Comparison of ENCODE assay signal across 14 cellular contexts in the genomic region with DNA sequence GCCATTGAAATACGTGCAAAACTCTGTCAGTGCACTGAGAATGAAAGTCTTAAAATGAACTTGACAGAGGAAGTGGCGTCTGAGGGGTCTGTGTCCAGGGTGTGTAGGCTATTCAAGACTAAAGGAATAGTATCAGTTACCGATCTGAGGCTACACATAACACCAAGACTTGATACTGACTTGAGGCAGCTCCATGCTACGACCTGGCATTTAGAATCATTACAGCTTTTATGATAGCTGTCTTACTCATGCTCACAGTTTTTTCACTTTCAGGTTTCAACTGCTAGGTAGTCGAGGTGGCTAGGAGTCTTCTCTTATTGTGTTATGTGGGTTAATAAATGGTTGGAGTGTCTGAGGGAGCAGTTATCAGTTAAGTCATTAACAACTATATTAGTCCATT.
DNase-seq lines count a peak whose midpoint lies in the region; ATAC-seq and TF ChIP-seq lines count a peak whose summit lies in the region.
"Had no signal": no experiment of that assay in that cellular context is flagged by ENCODE, and none has a peak within 500 bp of the region (broad histone marks: within the 10 kb centered on the region; RNA-seq: fewer than 3 reads in every experiment).

No MANE protein-coding gene starts in this region.

- H3K4me1 Mint-ChIP-seq in immature natural killer cell (peaks cover 0 to 12% of the 10 kb centered on the region in 2 donors), mesothelial cell of epicardium (no peaks in the 10 kb centered on the region)

- ATAC-seq in GM18861 (IDR thresholded peaks at IDR 0.05; ENCODE audit: unreplicated experiment) (peak; percentile 83), GM19463 (IDR thresholded peaks at IDR 0.05; ENCODE audit: unreplicated experiment) (peak; percentile 74), HG02884 (IDR thresholded peaks at IDR 0.05; ENCODE audit: unreplicated experiment) (peak; percentile 43), HG03521 (IDR thresholded peaks at IDR 0.05; ENCODE audit: unreplicated experiment) (peak; percentile 74)

- no peak for DNase-seq in immature natural killer cell
- DNase-seq in stimulated activated CD8-positive, alpha-beta memory T cell treated with anti-CD3 and anti-CD28 coated beads, Interleukin-4, amount 100 ng/mL, for 48 hours: no peak
- no peak for DNase-seq in NCI-H69 (lab: John Stamatoyannopoulos, UW)
- DNase-seq in mesothelial cell of epicardium (ENCODE audit: low spot score in 2 of 2, unreplicated experiment in 2 of 2): no peak
- DNase-seq: activated CD8-positive, alpha-beta memory T cell treated with anti-CD3 and anti-CD28 coated beads, Interleukin-2, amount 50 U/mL, for 48 hours; COR-L47; hypothalamus; NCI-H1694 treated with DMSO at 0.1 percent for 48 hours; trophoblast cell had no signal

- H3K27me3 Mint-ChIP-seq in immature natural killer cell (ENCODE audit: low read depth in 3 of 3): peaks cover 0 to 8% (median 1%) of the 10 kb centered on the region in 3 donors
- no peaks in the 10 kb centered on the region for H3K27me3 Mint-ChIP-seq in mesothelial cell of epicardium (ENCODE audit: low read depth)

- TF ChIP-seq CTCF in mesothelial cell of epicardium (IDR thresholded peaks at IDR 0.05; ENCODE audit: unreplicated experiment): no peak

- H3K4me3 Mint-ChIP-seq in immature natural killer cell (no peak overlapping the region), mesothelial cell of epicardium (no peak overlapping the region)
- H3K4me3 Mint-ChIP-seq: T-helper 1 cell treated with Interleukin-12 subunit alpha and Interleukin-12 subunit beta and Interleukin-4 antibody, amounts not matched to agents 30 μg/mL and 1 μg/mL, for 36 hours had no signal

- no peak overlapping the region for H3K27ac Mint-ChIP-seq in immature natural killer cell
- no peak overlapping the region for H3K27ac Mint-ChIP-seq in mesothelial cell of epicardium
- H3K27ac Mint-ChIP-seq: T-helper 1 cell treated with Interleukin-12 subunit alpha and Interleukin-12 subunit beta and Interleukin-4 antibody, amounts not matched to agents 30 μg/mL and 1 μg/mL, for 36 hours had no signal

- no peaks in the 10 kb centered on the region for H3K9me3 Mint-ChIP-seq in immature natural killer cell
- H3K9me3 Mint-ChIP-seq in mesothelial cell of epicardium: peaks cover 14% of the 10 kb centered on the region

- no peaks in the 10 kb centered on the region for H3K36me3 Mint-ChIP-seq in immature natural killer cell
- peaks cover 3% of the 10 kb centered on the region for H3K36me3 Mint-ChIP-seq in mesothelial cell of epicardium
